Comparison of ENCODE assay signal across 15 cellular contexts in genomic region chr18:79604205-79604912, GRCh38.
"Had no signal": no experiment of that assay in that cellular context is flagged by ENCODE, and none has a peak within 500 bp of the region (broad histone marks: within the 10 kb centered on the region; RNA-seq: fewer than 3 reads in every experiment).

No MANE protein-coding gene starts in this region.

- H3K27me3 Mint-ChIP-seq: activated CD4-positive, alpha-beta T cell treated with anti-CD3 and anti-CD28 coated beads, Interleukin-2, amount 10 ng/mL, durations not matched to agents 24 days and 14 days; activated naive CD4-positive, alpha-beta T cell treated with anti-CD3 and anti-CD28 coated beads, Interleukin-2, amount 10 ng/mL, durations not matched to agents 7 days and 5 days; stimulated activated naive CD8-positive, alpha-beta T cell treated with anti-CD3 and anti-CD28 coated beads, Interleukin-15, Interleukin-2, amounts not matched to agents 100 ng/mL and 50 ng/mL, for 24 hours had no signal

- H3K4me3 ChIP-seq: gastroesophageal sphincter had no signal

- DNase-seq: activated B cell treated with CpG ODN at 0.5 μM for 24 hours; activated CD4-positive, alpha-beta T cell treated with anti-CD3 and anti-CD28 coated beads, Interleukin-2, amount 10 ng/mL, durations not matched to agents 24 days and 14 days; activated naive CD4-positive, alpha-beta T cell treated with anti-CD3 and anti-CD28 coated beads, Interleukin-2, amount 10 ng/mL, durations not matched to agents 7 days and 5 days; central memory CD4-positive, alpha-beta T cell; effector memory CD8-positive, alpha-beta T cell; hippocampal formation; kidney glomerular epithelial cell; stimulated activated CD4-positive, alpha-beta T cell treated with anti-CD3 and anti-CD28 coated beads, Interleukin-12 subunit alpha, Interleukin-12 subunit beta, amount 100 ng/mL, for 4 hours; stimulated activated CD4-positive, alpha-beta T cell treated with anti-CD3 and anti-CD28 coated beads, Interleukin-2, amount 100 ng/mL, for 48 hours; stimulated activated CD8-positive, alpha-beta memory T cell treated with anti-CD3 and anti-CD28 coated beads, Interleukin-4, amount 100 ng/mL, for 48 hours; T-helper 2 cell had no signal

- H3K4me3 Mint-ChIP-seq: activated B cell treated with CpG ODN at 0.5 μM for 24 hours; activated CD4-positive, alpha-beta T cell treated with anti-CD3 and anti-CD28 coated beads, Interleukin-2, amount 10 ng/mL, durations not matched to agents 24 days and 14 days; activated naive CD4-positive, alpha-beta T cell treated with anti-CD3 and anti-CD28 coated beads, Interleukin-2, amount 10 ng/mL, durations not matched to agents 7 days and 5 days; activated T-helper 1 cell treated with anti-CD3 and anti-CD28 coated beads, Interleukin-12 subunit alpha, Interleukin-12 subunit beta, Interleukin-2, Interleukin-4 antibody, amounts not matched to agents 30 ng/mL and 10 ng/mL and 1 ng/mL, durations not matched to agents 14 hours and 24 hours and 36 hours; effector memory CD8-positive, alpha-beta T cell; stimulated activated naive CD8-positive, alpha-beta T cell treated with anti-CD3 and anti-CD28 coated beads, Interleukin-15, Interleukin-2, amounts not matched to agents 100 ng/mL and 50 ng/mL, for 24 hours had no signal

- H3K9me3 ChIP-seq: gastroesophageal sphincter had no signal

- H3K36me3 Mint-ChIP-seq: activated naive CD4-positive, alpha-beta T cell treated with anti-CD3 and anti-CD28 coated beads, Interleukin-2, amount 10 ng/mL, durations not matched to agents 7 days and 5 days had no signal

- FAIRE-seq: TTC549 had no signal

- ATAC-seq: effector memory CD8-positive, alpha-beta T cell; gastroesophageal sphincter had no signal

- H3K27ac Mint-ChIP-seq: activated B cell treated with CpG ODN at 0.5 μM for 24 hours; activated CD4-positive, alpha-beta T cell treated with anti-CD3 and anti-CD28 coated beads, Interleukin-2, amount 10 ng/mL, durations not matched to agents 24 days and 14 days; activated naive CD4-positive, alpha-beta T cell treated with anti-CD3 and anti-CD28 coated beads, Interleukin-2, amount 10 ng/mL, durations not matched to agents 7 days and 5 days; activated T-helper 1 cell treated with anti-CD3 and anti-CD28 coated beads, Interleukin-12 subunit alpha, Interleukin-12 subunit beta, Interleukin-2, Interleukin-4 antibody, amounts not matched to agents 30 ng/mL and 10 ng/mL and 1 ng/mL, durations not matched to agents 14 hours and 24 hours and 36 hours; effector memory CD8-positive, alpha-beta T cell; stimulated activated naive CD8-positive, alpha-beta T cell treated with anti-CD3 and anti-CD28 coated beads, Interleukin-15, Interleukin-2, amounts not matched to agents 100 ng/mL and 50 ng/mL, for 24 hours had no signal

- H3K9me3 Mint-ChIP-seq: activated B cell treated with CpG ODN at 0.5 μM for 24 hours; activated CD4-positive, alpha-beta T cell treated with anti-CD3 and anti-CD28 coated beads, Interleukin-2, amount 10 ng/mL, durations not matched to agents 24 days and 14 days; activated naive CD4-positive, alpha-beta T cell treated with anti-CD3 and anti-CD28 coated beads, Interleukin-2, amount 10 ng/mL, durations not matched to agents 7 days and 5 days; activated T-helper 1 cell treated with anti-CD3 and anti-CD28 coated beads, Interleukin-12 subunit alpha, Interleukin-12 subunit beta, Interleukin-2, Interleukin-4 antibody, amounts not matched to agents 30 ng/mL and 10 ng/mL and 1 ng/mL, durations not matched to agents 14 hours and 24 hours and 36 hours; effector memory CD8-positive, alpha-beta T cell; stimulated activated naive CD8-positive, alpha-beta T cell treated with anti-CD3 and anti-CD28 coated beads, Interleukin-15, Interleukin-2, amounts not matched to agents 100 ng/mL and 50 ng/mL, for 24 hours had no signal

- H3K4me1 ChIP-seq: gastroesophageal sphincter had no signal

- H3K27ac ChIP-seq: gastroesophageal sphincter had no signal

- H3K4me1 Mint-ChIP-seq: activated B cell treated with CpG ODN at 0.5 μM for 24 hours; activated CD4-positive, alpha-beta T cell treated with anti-CD3 and anti-CD28 coated beads, Interleukin-2, amount 10 ng/mL, durations not matched to agents 24 days and 14 days; activated naive CD4-positive, alpha-beta T cell treated with anti-CD3 and anti-CD28 coated beads, Interleukin-2, amount 10 ng/mL, durations not matched to agents 7 days and 5 days had no signal

- H3K36me3 ChIP-seq: gastroesophageal sphincter had no signal
